20 cellular contexts compared by ENCODE assay signal in the genomic region with DNA sequence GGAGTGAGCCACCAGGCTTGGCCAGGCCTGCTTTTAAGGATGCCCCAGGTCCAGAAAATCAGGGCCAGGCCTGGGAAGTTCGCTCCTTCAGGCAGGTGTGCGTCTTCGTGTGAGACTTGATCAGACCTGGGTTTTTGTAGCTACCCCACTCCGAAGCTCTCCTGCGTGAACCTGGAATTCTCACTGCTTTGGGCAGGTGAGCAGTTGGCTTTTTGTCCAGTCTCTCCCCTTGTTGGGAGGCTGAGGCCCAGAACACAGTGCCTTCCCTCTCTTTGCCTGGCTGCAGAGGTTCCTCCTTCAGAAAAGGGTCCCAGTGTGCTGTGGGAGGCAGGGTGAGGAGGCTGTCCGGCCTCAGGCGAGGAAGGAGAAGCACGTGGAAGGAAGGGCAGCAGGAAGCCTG.
"Had no signal": no experiment of that assay in that cellular context is flagged by ENCODE, and none has a peak within 500 bp of the region (broad histone marks: within the 10 kb centered on the region; RNA-seq: fewer than 3 reads in every experiment).

No MANE protein-coding gene starts in this region.

- H3K27ac ChIP-seq: SJSA1, SK-N-MC had no signal

- H3K27me3 ChIP-seq: MG63, SJSA1 had no signal

- DNase-seq: KBM-7, MG63, NCI-H1092 treated with DMSO at 0.1 percent for 48 hours, NCI-H1436, NCI-H187, NCI-H2029, NCI-H2081 treated with DMSO at 0.1 percent for 48 hours, NCI-H2171, NCI-H226, NCI-H446, NCI-H510A, NCI-H524 treated with DMSO at 0.1 percent for 48 hours, NCI-H69, NCI-H774, Right ventricle myocardium superior, RPMI8226, SIG-M5 had no signal

- H3K4me3 ChIP-seq: MG63, SJSA1, SK-N-MC had no signal

- H3K9me3 ChIP-seq: MG63 had no signal

- FAIRE-seq: RCC 7860 had no signal

- H3K36me3 ChIP-seq: SJSA1 had no signal
